10 cellular contexts compared by ENCODE assay signal in genomic region chr9:101235105-101235866, GRCh38.
DNase-seq lines count a peak whose midpoint lies in the region; ATAC-seq, FAIRE-seq and TF ChIP-seq lines count a peak whose summit lies in the region.
"Had no signal": no experiment of that assay in that cellular context is flagged by ENCODE, and none has a peak within 500 bp of the region (broad histone marks: within the 10 kb centered on the region; RNA-seq: fewer than 3 reads in every experiment).

No MANE protein-coding gene starts in this region.

- H3K9me3 Mint-ChIP-seq in natural killer cell treated with Interleukin-12 subunit alpha and Interleukin-12 subunit beta and Interleukin-15 and Interleukin-18, amount 100 ng/mL, for 72 hours: no peaks in the 10 kb centered on the region
- H3K9me3 Mint-ChIP-seq in activated naive CD4-positive, alpha-beta T cell treated with anti-CD3 and anti-CD28 coated beads, Interleukin-2, amount 10 ng/mL, durations not matched to agents 7 days and 5 days: no peaks in the 10 kb centered on the region
- H3K9me3 Mint-ChIP-seq: central memory CD8-positive, alpha-beta T cell had no signal

- FAIRE-seq in endothelial cell of umbilical vein (lab: Jason Lieb, UNC): no peak

- no TSS peak for BruUV-seq in endothelial cell of umbilical vein (replicated peaks; lab: Mats Ljungman, UMichigan)

- no peak overlapping the region for H3K4me3 ChIP-seq in endothelial cell of umbilical vein (replicated peaks in 1 of 3; ENCODE audit: insufficient read depth in 1 of 3, low read depth in 1 of 3, low read length in 3 of 3)
- no peak overlapping the region for H3K4me3 ChIP-seq in smooth muscle cell
- H3K4me3 ChIP-seq: HAP-1 had no signal

- TF ChIP-seq POLR2A in endothelial cell of umbilical vein (IDR thresholded peaks at IDR 0.05; ENCODE audit: low read depth, low read length): no peak

- H3K27me3 ChIP-seq in endothelial cell of umbilical vein (ENCODE audit: control insufficient read depth in 2 of 2, insufficient read depth in 2 of 2, low read length in 2 of 2): no peaks in the 10 kb centered on the region
- no peaks in the 10 kb centered on the region for H3K27me3 ChIP-seq in smooth muscle cell (ENCODE audit: low read depth)

- no peaks in the 10 kb centered on the region for H4K20me1 ChIP-seq in endothelial cell of umbilical vein (replicated peaks; ENCODE audit: control insufficient read depth, extremely low read depth, insufficient read depth, low read length)
- no peaks in the 10 kb centered on the region for H4K20me1 ChIP-seq in smooth muscle cell (ENCODE audit: low read depth)

- CTCF ChIA-PET in endothelial cell of umbilical vein (lab: Charles Lee): interaction anchor here (0.6 to 1.8 kb wide), 22 partner anchors 9 to 634 kb away, joined by 3 to 103 read pairs (median 4); no protein-coding TSS in a partner anchor
- CTCF ChIA-PET in activated naive CD4-positive, alpha-beta T cell treated with anti-CD3 and anti-CD28 coated beads, Interleukin-2, amount 10 ng/mL, durations not matched to agents 7 days and 5 days (lab: Charles Lee): interaction anchor here (1.0 to 1.3 kb wide), 2 partner anchors 114 to 634 kb away, joined by 3 to 4 read pairs; no protein-coding TSS in a partner anchor

- ATAC-seq in HG02938 (IDR thresholded peaks at IDR 0.05; ENCODE audit: unreplicated experiment) (peak; percentile 69), GM21360 (IDR thresholded peaks at IDR 0.05; ENCODE audit: unreplicated experiment) (no peak)
- no peak for ATAC-seq in natural killer cell treated with Interleukin-12 subunit alpha and Interleukin-12 subunit beta and Interleukin-15 and Interleukin-18, amount 100 ng/mL, for 72 hours

- POLR2A ChIA-PET in endothelial cell of umbilical vein (lab: Charles Lee): no interaction called here

- no peak overlapping the region for H3K27ac ChIP-seq in endothelial cell of umbilical vein (ENCODE audit: insufficient read depth, low read depth, low read length)
- no peak overlapping the region for H3K27ac ChIP-seq in smooth muscle cell (ENCODE audit: low read depth)

- H3K36me3 Mint-ChIP-seq in natural killer cell treated with Interleukin-12 subunit alpha and Interleukin-12 subunit beta and Interleukin-15 and Interleukin-18, amount 100 ng/mL, for 72 hours: no peaks in the 10 kb centered on the region
- no peaks in the 10 kb centered on the region for H3K36me3 Mint-ChIP-seq in activated naive CD4-positive, alpha-beta T cell treated with anti-CD3 and anti-CD28 coated beads, Interleukin-2, amount 10 ng/mL, durations not matched to agents 7 days and 5 days

- H3K4me2 ChIP-seq in endothelial cell of umbilical vein (ENCODE audit: insufficient read depth, low read length) (no peak overlapping the region), smooth muscle cell (no peak overlapping the region)

- no peak overlapping the region for H3K9ac ChIP-seq in endothelial cell of umbilical vein (replicated peaks; ENCODE audit: extremely low read depth, insufficient read depth, low read length)
- H3K9ac ChIP-seq in smooth muscle cell (ENCODE audit: low read depth): no peak overlapping the region

- 43% methylated on average over 6 of the region's 6 CpGs for WGBS in smooth muscle cell (ENCODE audit: low lambda C conversion rate)

- no peaks in the 10 kb centered on the region for H3K4me1 Mint-ChIP-seq in natural killer cell treated with Interleukin-12 subunit alpha and Interleukin-12 subunit beta and Interleukin-15 and Interleukin-18, amount 100 ng/mL, for 72 hours (ENCODE audit: low read depth in 2 of 2)
- no peaks in the 10 kb centered on the region for H3K4me1 Mint-ChIP-seq in activated naive CD4-positive, alpha-beta T cell treated with anti-CD3 and anti-CD28 coated beads, Interleukin-2, amount 10 ng/mL, durations not matched to agents 7 days and 5 days
- H3K4me1 Mint-ChIP-seq: central memory CD8-positive, alpha-beta T cell had no signal

- H3K9me3 ChIP-seq in endothelial cell of umbilical vein (replicated peaks; ENCODE audit: control insufficient read depth, insufficient read depth, low read length): no peaks in the 10 kb centered on the region
- H3K9me3 ChIP-seq in smooth muscle cell (replicated peaks; ENCODE audit: low read depth): no peaks in the 10 kb centered on the region
- H3K9me3 ChIP-seq: HAP-1 had no signal

- H3K27ac Mint-ChIP-seq in natural killer cell treated with Interleukin-12 subunit alpha and Interleukin-12 subunit beta and Interleukin-15 and Interleukin-18, amount 100 ng/mL, for 72 hours: no peak overlapping the region
- H3K27ac Mint-ChIP-seq in activated naive CD4-positive, alpha-beta T cell treated with anti-CD3 and anti-CD28 coated beads, Interleukin-2, amount 10 ng/mL, durations not matched to agents 7 days and 5 days: no peak overlapping the region

- H3K9me1 ChIP-seq in endothelial cell of umbilical vein (replicated peaks; ENCODE audit: control insufficient read depth, extremely low read depth, insufficient read depth, low read length): no peaks in the 10 kb centered on the region

- H3K27me3 Mint-ChIP-seq in natural killer cell treated with Interleukin-12 subunit alpha and Interleukin-12 subunit beta and Interleukin-15 and Interleukin-18, amount 100 ng/mL, for 72 hours: peaks cover 0 to 5% of the 10 kb centered on the region in 2 donors
- H3K27me3 Mint-ChIP-seq in activated naive CD4-positive, alpha-beta T cell treated with anti-CD3 and anti-CD28 coated beads, Interleukin-2, amount 10 ng/mL, durations not matched to agents 7 days and 5 days: no peaks in the 10 kb centered on the region
- H3K27me3 Mint-ChIP-seq: central memory CD8-positive, alpha-beta T cell had no signal

- H3K36me3 ChIP-seq in endothelial cell of umbilical vein (ENCODE audit: control insufficient read depth in 2 of 2, extremely low read depth in 1 of 2, insufficient read depth in 2 of 2, low read length in 2 of 2) (no peaks in the 10 kb centered on the region), smooth muscle cell (ENCODE audit: low read depth) (no peaks in the 10 kb centered on the region)
- H3K36me3 ChIP-seq: HAP-1 had no signal

- H3F3A ChIP-seq in smooth muscle cell (ENCODE audit: low read depth): no peaks in the 10 kb centered on the region

- intact Hi-C loops in endothelial cell of umbilical vein (cut with micrococcal nuclease): loop anchor here (1.0 kb wide), 4 partner anchors 116 to 633 kb away; no protein-coding TSS in a partner anchor

- no peak overlapping the region for H2AFZ ChIP-seq in endothelial cell of umbilical vein (ENCODE audit: low read depth, low read length)
- no peak overlapping the region for H2AFZ ChIP-seq in smooth muscle cell (ENCODE audit: low read depth)

- TF ChIP-seq CTCF in endothelial cell of umbilical vein (IDR thresholded peaks at IDR 0.05; ENCODE audit: extremely low read depth in 1 of 2, insufficient read depth in 1 of 2, low read depth in 1 of 2, low read length in 2 of 2) (peak; percentile 14 to 38), smooth muscle cell (IDR thresholded peaks at IDR 0.05; ENCODE audit: borderline replicate concordance, insufficient read depth, poor library complexity, severe bottlenecking) (peak; percentile 53)

- DNase-seq in DMS114 treated with DMSO at 0.1 percent for 48 hours (lab: John Stamatoyannopoulos, UW; ENCODE audit: unreplicated experiment) (peak; percentile 0), NCI-H82 treated with DMSO at 0.1 percent for 48 hours (lab: John Stamatoyannopoulos, UW; ENCODE audit: unreplicated experiment) (peak; percentile 48), endothelial cell of umbilical vein (ENCODE audit: low read depth, low spot score) (peak; percentile 58), smooth muscle cell (lab: John Stamatoyannopoulos, UW; ENCODE audit: unreplicated experiment) (no peak)
- DNase-seq in natural killer cell treated with Interleukin-12 subunit alpha and Interleukin-12 subunit beta and Interleukin-15 and Interleukin-18, amount 100 ng/mL, for 72 hours (ENCODE audit: low spot score): no peak
- DNase-seq in activated naive CD4-positive, alpha-beta T cell treated with anti-CD3 and anti-CD28 coated beads, Interleukin-2, amount 10 ng/mL, durations not matched to agents 7 days and 5 days: no peak

- H3K4me3 Mint-ChIP-seq in natural killer cell treated with Interleukin-12 subunit alpha and Interleukin-12 subunit beta and Interleukin-15 and Interleukin-18, amount 100 ng/mL, for 72 hours: no peak overlapping the region
- H3K4me3 Mint-ChIP-seq in activated naive CD4-positive, alpha-beta T cell treated with anti-CD3 and anti-CD28 coated beads, Interleukin-2, amount 10 ng/mL, durations not matched to agents 7 days and 5 days: no peak overlapping the region
- H3K4me3 Mint-ChIP-seq: central memory CD8-positive, alpha-beta T cell had no signal

- H3K4me1 ChIP-seq in endothelial cell of umbilical vein (ENCODE audit: control insufficient read depth, extremely low read depth, insufficient read depth, low read length): no peaks in the 10 kb centered on the region
- H3K4me1 ChIP-seq in smooth muscle cell (ENCODE audit: low read depth): peaks cover 4% of the 10 kb centered on the region

- H3K79me2 ChIP-seq in endothelial cell of umbilical vein (ENCODE audit: control insufficient read depth, insufficient read depth, low read length) (no peaks in the 10 kb centered on the region), smooth muscle cell (ENCODE audit: low read depth) (no peaks in the 10 kb centered on the region)

- dilution Hi-C loops in endothelial cell of umbilical vein (cut with MboI; ENCODE audit: extremely low pct_ligation_motif_present, low sequenced_read_pairs): no loop called here

TF ChIP-seq in endothelial cell of umbilical vein, 7 proteins besides CTCF, POLR2A, EP300 and RAD21:
- no peak for TF ChIP-seq JUN (IDR thresholded peaks at IDR 0.05; ENCODE audit: borderline replicate concordance, insufficient read depth, insufficient read length, low read depth)
- TF ChIP-seq POLR2AphosphoS5 (IDR thresholded peaks at IDR 0.05; ENCODE audit: insufficient read depth, low read depth, low read length): no peak
- TF ChIP-seq MAX (IDR thresholded peaks at IDR 0.05; ENCODE audit: insufficient read depth, insufficient read length): no peak
- no peak for TF ChIP-seq EZH2 (IDR thresholded peaks at IDR 0.05; ENCODE audit: borderline replicate concordance, low read depth, low read length, severe bottlenecking)
- no peak for TF ChIP-seq GATA2 (IDR thresholded peaks at IDR 0.05; ENCODE audit: insufficient read depth, insufficient read length, low read depth, low read length)
- TF ChIP-seq MYC (IDR thresholded peaks at IDR 0.05; ENCODE audit: low read depth, low read length): no peak
TF ChIP-seq in endothelial cell of umbilical vein: peak in this region for 0.

Comparison
In these comparisons a context has a peak if more than half of its experiments do, and no peak if none do; other contexts are left out.
1. DNase-seq: peak in DMS114 treated with DMSO at 0.1 percent for 48 hours (single experiment), NCI-H82 treated with DMSO at 0.1 percent for 48 hours (single experiment) and endothelial cell of umbilical vein (single experiment); none in smooth muscle cell (single experiment), natural killer cell treated with Interleukin-12 subunit alpha and Interleukin-12 subunit beta and Interleukin-15 and Interleukin-18, amount 100 ng/mL, for 72 hours (single experiment) and activated naive CD4-positive, alpha-beta T cell treated with anti-CD3 and anti-CD28 coated beads, Interleukin-2, amount 10 ng/mL, durations not matched to agents 7 days and 5 days (single experiment).